In genomic region chr5:95285406-95285761, GRCh38 we compare ENCODE assay signal across 8 cellular contexts. TPM values are rescaled to one million over a fixed set of nuclear protein-coding genes. Genes with fewer than 3 reads are reported as not detected.
A peak's percentile ranks its signal among the peaks of the same experiment; 100 is the strongest.
DNase-seq lines count a peak whose midpoint lies in the region; ATAC-seq and TF ChIP-seq lines count a peak whose summit lies in the region.

No MANE protein-coding gene starts in this region.

- POLR2A ChIA-PET in A673 (lab: Charles Lee; ENCODE audit: low non-redundant PET) = no interaction called here
- POLR2A ChIA-PET in HEK293 (lab: Yijun Ruan, JAX) = no interaction called here

- CTCF ChIA-PET in A673 (lab: Charles Lee) = no interaction called here
- CTCF ChIA-PET in HEK293 (lab: Yijun Ruan, JAX) = interaction anchor here (0.6 to 1.2 kb wide), 6 partner anchors 12 to 358 kb away, joined by 3 to 6 read pairs (median 4); no protein-coding TSS in a partner anchor

- no TSS peak for BruUV-seq in A673 (replicated peaks; lab: Mats Ljungman, UMichigan)

- ATAC-seq in HG02759 (IDR thresholded peaks at IDR 0.05; ENCODE audit: unreplicated experiment) (no peak), foreskin keratinocyte (no peak)

- H3K9me3 ChIP-seq in A673 (ENCODE audit: low read depth, low read length, poor library complexity, severe bottlenecking) (no peaks in the 10 kb centered on the region), HEK293 (ENCODE audit: control insufficient read depth, insufficient read depth, low read depth, low read length) (no peaks in the 10 kb centered on the region), mucosa of stomach (ENCODE audit: control insufficient read depth, low read length) (no peaks in the 10 kb centered on the region)

- H3K4me3 ChIP-seq in A673 (ENCODE audit: low read depth, low read length, poor library complexity, severe bottlenecking) (peak overlapping the region; percentile 62), HEK293 (ENCODE audit: low read depth, low read length) (peak overlapping the region; percentile 74), astrocyte of the cerebellum (ENCODE audit: low read depth, low read length) (peak overlapping the region; percentile 53), mucosa of stomach (ENCODE audit: low read length) (peak overlapping the region; percentile 9)

- no peaks in the 10 kb centered on the region for H3K36me3 ChIP-seq in A673 (ENCODE audit: insufficient read depth, low read length, poor library complexity, severe bottlenecking)
- H3K36me3 ChIP-seq in HEK293 (ENCODE audit: control insufficient read depth in 2 of 2, insufficient read depth in 1 of 2, low read length in 2 of 2) = no peaks in the 10 kb centered on the region
- no peaks in the 10 kb centered on the region for H3K36me3 ChIP-seq in mucosa of stomach (ENCODE audit: control insufficient read depth, insufficient read depth, low read length)

- H3K4me1 ChIP-seq in A673 (ENCODE audit: insufficient read depth, low read length, poor library complexity, severe bottlenecking) (no peaks in the 10 kb centered on the region), HEK293 (ENCODE audit: control insufficient read depth, insufficient read depth, low read length) (no peaks in the 10 kb centered on the region), mucosa of stomach (ENCODE audit: control insufficient read depth, insufficient read depth, low read length) (peaks cover 8% of the 10 kb centered on the region), foreskin keratinocyte (no peaks in the 10 kb centered on the region)

- H3K9ac ChIP-seq in mucosa of stomach (ENCODE audit: low read length) = no peak overlapping the region

- DNase-seq in A673 (ENCODE audit: low spot score) (peak; percentile 7), astrocyte of the cerebellum (ENCODE audit: low read depth) (no peak), foreskin keratinocyte (no peak), AG08396 (ENCODE audit: low spot score) (no peak)
- DNase-seq in stimulated activated naive CD4-positive, alpha-beta T cell treated with Interleukin-2 at 50 U/mL for 16 hours (lab: John Stamatoyannopoulos, UW) = no peak

- no peak for TF ChIP-seq CTCF in A673 (conservative IDR thresholded peaks at IDR 0.05; ENCODE audit: low read depth, low read length)
- TF ChIP-seq CTCF in HEK293 (tag by site-specific recombination; IDR thresholded peaks at IDR 0.05) = no peak
- TF ChIP-seq CTCF in astrocyte of the cerebellum (IDR thresholded peaks at IDR 0.05; ENCODE audit: low read depth, low read length, missing control alignments) = no peak
- TF ChIP-seq CTCF in foreskin keratinocyte (conservative IDR thresholded peaks at IDR 0.05) = no peak

- H3K27ac ChIP-seq in A673 (ENCODE audit: low read depth, low read length, poor library complexity, severe bottlenecking) (no peak overlapping the region), HEK293 (ENCODE audit: extremely low read depth, low read depth, low read length) (peak overlapping the region; percentile 83; the same call in 1 of the 2 replicates), foreskin keratinocyte (no peak overlapping the region)

- peaks cover 74% of the 10 kb centered on the region for H3K27me3 ChIP-seq in A673 (replicated peaks; ENCODE audit: insufficient read depth, low read depth, low read length, poor library complexity)
- H3K27me3 ChIP-seq in mucosa of stomach (ENCODE audit: control insufficient read depth, insufficient read depth, low read length) = peaks cover 45% of the 10 kb centered on the region
- peaks cover 89% of the 10 kb centered on the region for H3K27me3 ChIP-seq in foreskin keratinocyte

- in situ Hi-C loops in astrocyte of the cerebellum (cut with HindIII; ENCODE audit: low sequenced_read_pairs) = no loop called here

- intact Hi-C loops in A673 (cut with micrococcal nuclease; ENCODE audit: unreplicated experiment) = loop anchor here (10.0 kb wide), 1 partner anchor 359 kb away; the partner anchor contains the start of gene RFESD

TF ChIP-seq in HEK293, 187 proteins besides CTCF, POLR2A, EP300 and RAD21:
- TF ChIP-seq ZBTB7A (tag by site-specific recombination; IDR thresholded peaks at IDR 0.05; ENCODE audit: low read depth) (no peak), ZNF140 (tag by site-specific recombination; IDR thresholded peaks at IDR 0.05) (no peak), SCRT2 (tag by site-specific recombination; IDR thresholded peaks at IDR 0.05) (no peak), KLF7 (tag by site-specific recombination; IDR thresholded peaks at IDR 0.05; ENCODE audit: borderline replicate concordance) (0 out of 2 replicates have a peak, but pooled peaks have one; percentile 5), ZNF221 (tag by site-specific recombination; IDR thresholded peaks at IDR 0.05; ENCODE audit: borderline replicate concordance) (no peak), SCRT1 (tag by site-specific recombination; IDR thresholded peaks at IDR 0.05; ENCODE audit: borderline replicate concordance) (no peak), ZNF843 (tag by site-specific recombination; IDR thresholded peaks at IDR 0.05) (no peak), TCF7L2 (IDR thresholded peaks at IDR 0.05; ENCODE audit: borderline replicate concordance, low read depth, low read length) (peak; percentile 68; the same call in 1 of the 2 replicates), ZNF366 (tag by site-specific recombination; conservative IDR thresholded peaks at IDR 0.05) (peak; percentile 65), PRDM10 (tag by site-specific recombination; IDR thresholded peaks at IDR 0.05) (no peak), ZNF654 (tag by site-specific recombination; IDR thresholded peaks at IDR 0.05; ENCODE audit: low read depth) (no peak), ZBTB20 (tag by site-specific recombination; IDR thresholded peaks at IDR 0.05) (no peak), ZNF555 (tag by site-specific recombination; conservative IDR thresholded peaks at IDR 0.05) (no peak), ZBTB17 (tag by site-specific recombination; IDR thresholded peaks at IDR 0.05) (peak; percentile 94), ZNF26 (tag by site-specific recombination; IDR thresholded peaks at IDR 0.05) (no peak)

RNA-seq across cellular contexts. Expression of gene MCTP1, which starts 0.5 kb away (rescaled TPM):
- 18.1 and 25.8 TPM in 2 replicates for total RNA-seq in A673 (2021)
- total RNA-seq in foreskin keratinocyte = 0.44 and 1.3 TPM in 2 replicates
- 0.10 and 0.40 TPM in 2 replicates for polyA plus RNA-seq in foreskin keratinocyte

Comparison
In these comparisons a context has a peak if more than half of its experiments do, and no peak if none do; other contexts are left out.
1. H3K4me3 ChIP-seq: peak in every context shown above with its lines; median percentile 74 in HEK293; 62 in A673; 53 in astrocyte of the cerebellum; 9 in mucosa of stomach.